In the genomic region with DNA sequence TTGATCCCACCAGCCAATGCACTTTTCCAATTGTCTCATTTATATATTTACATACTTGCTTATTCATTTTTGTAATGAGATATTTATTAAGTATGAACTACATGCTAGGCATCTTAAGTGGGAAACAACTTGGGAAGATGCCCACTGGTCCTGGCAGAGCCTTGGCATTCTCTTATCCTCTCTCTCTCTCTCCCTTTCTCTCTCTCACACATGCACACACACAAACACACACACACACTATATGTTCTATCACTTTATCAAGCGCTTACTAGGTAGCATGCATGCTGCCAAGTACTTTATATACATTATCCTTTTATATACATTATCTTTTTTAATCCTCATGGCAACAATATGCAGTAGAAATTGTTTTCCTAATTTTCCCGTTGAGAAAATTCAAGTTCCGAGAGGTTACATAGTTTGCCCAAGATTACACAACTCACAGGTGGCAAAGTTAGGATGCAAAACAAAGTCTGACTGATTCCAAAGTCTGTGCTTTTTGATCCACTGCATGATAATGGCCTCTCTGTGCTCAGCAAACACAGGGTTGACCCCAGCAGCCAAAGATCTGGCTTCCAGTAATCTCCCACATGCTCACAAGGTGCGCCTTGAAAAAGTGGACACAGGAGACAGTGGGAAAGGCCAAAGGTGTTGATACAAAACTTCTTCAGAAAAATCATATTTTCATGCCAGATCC, we compare ENCODE assay signal across 1 cellular context.
TF ChIP-seq lines count a peak whose summit lies in the region.

No MANE protein-coding gene starts in this region.

TF ChIP-seq in HepG2, 621 proteins besides CTCF, POLR2A, EP300 and RAD21 (continued from another document and continues in another):
- TF ChIP-seq ZBTB7A (CRISPR knock-in tag; IDR thresholded peaks at IDR 0.05) (no peak), SMARCC2 (IDR thresholded peaks at IDR 0.05) (no peak), ZNF274 (CRISPR knock-in tag; IDR thresholded peaks at IDR 0.05) (no peak), PHF21A (CRISPR knock-in tag; IDR thresholded peaks at IDR 0.05) (peak; percentile 93), ZFP1 (CRISPR knock-in tag; IDR thresholded peaks at IDR 0.05) (peak; percentile 86; the same call in 1 of the 2 replicates), SNRNP70 (IDR thresholded peaks at IDR 0.05; ENCODE audit: low read depth, low read length) (no peak), RBM22 (optimal IDR thresholded peaks at IDR 0.05; ENCODE audit: low read length) (no peak), ZNF337 (CRISPR knock-in tag; IDR thresholded peaks at IDR 0.05; ENCODE audit: borderline replicate concordance, low read depth) (no peak), HNRNPH1 (optimal IDR thresholded peaks at IDR 0.05; ENCODE audit: low read depth, low read length) (no peak), FIP1L1 (IDR thresholded peaks at IDR 0.05; ENCODE audit: borderline replicate concordance, insufficient read depth, low read depth, low read length) (no peak), ZBTB38 (CRISPR knock-in tag; IDR thresholded peaks at IDR 0.05) (no peak), PAF1 (CRISPR knock-in tag; IDR thresholded peaks at IDR 0.05) (no peak), THYN1 (CRISPR knock-in tag; IDR thresholded peaks at IDR 0.05; ENCODE audit: borderline replicate concordance, low read depth) (no peak), ZNF510 (CRISPR knock-in tag; IDR thresholded peaks at IDR 0.05; ENCODE audit: low read depth) (no peak), HNRNPLL (IDR thresholded peaks at IDR 0.05; ENCODE audit: low read depth, low read length, poor library complexity, severe bottlenecking) (no peak), ZNF780A (CRISPR knock-in tag; IDR thresholded peaks at IDR 0.05) (no peak), ZKSCAN5 (CRISPR knock-in tag; IDR thresholded peaks at IDR 0.05) (no peak), ZNF773 (CRISPR knock-in tag; IDR thresholded peaks at IDR 0.05; ENCODE audit: borderline replicate concordance) (no peak), ZNF879 (CRISPR knock-in tag; IDR thresholded peaks at IDR 0.05) (no peak), ZNF136 (CRISPR knock-in tag; IDR thresholded peaks at IDR 0.05; ENCODE audit: low read depth) (no peak), HOXA9 (CRISPR knock-in tag; IDR thresholded peaks at IDR 0.05; ENCODE audit: borderline replicate concordance) (no peak), ZNF264 (CRISPR knock-in tag; IDR thresholded peaks at IDR 0.05) (peak; percentile 71; the same call in 1 of the 2 replicates)
- TF ChIP-seq, protein P1, sequence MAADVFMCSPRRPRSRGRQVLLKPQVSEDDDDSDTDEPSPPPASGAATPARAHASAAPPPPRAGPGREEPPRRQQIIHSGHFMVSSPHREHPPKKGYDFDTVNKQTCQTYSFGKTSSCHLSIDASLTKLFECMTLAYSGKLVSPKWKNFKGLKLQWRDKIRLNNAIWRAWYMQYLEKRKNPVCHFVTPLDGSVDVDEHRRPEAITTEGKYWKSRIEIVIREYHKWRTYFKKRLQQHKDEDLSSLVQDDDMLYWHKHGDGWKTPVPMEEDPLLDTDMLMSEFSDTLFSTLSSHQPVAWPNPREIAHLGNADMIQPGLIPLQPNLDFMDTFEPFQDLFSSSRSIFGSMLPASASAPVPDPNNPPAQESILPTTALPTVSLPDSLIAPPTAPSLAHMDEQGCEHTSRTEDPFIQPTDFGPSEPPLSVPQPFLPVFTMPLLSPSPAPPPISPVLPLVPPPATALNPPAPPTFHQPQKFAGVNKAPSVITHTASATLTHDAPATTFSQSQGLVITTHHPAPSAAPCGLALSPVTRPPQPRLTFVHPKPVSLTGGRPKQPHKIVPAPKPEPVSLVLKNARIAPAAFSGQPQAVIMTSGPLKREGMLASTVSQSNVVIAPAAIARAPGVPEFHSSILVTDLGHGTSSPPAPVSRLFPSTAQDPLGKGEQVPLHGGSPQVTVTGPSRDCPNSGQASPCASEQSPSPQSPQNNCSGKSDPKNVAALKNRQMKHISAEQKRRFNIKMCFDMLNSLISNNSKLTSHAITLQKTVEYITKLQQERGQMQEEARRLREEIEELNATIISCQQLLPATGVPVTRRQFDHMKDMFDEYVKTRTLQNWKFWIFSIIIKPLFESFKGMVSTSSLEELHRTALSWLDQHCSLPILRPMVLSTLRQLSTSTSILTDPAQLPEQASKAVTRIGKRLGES (CRISPR knock-in tag; IDR thresholded peaks at IDR 0.05; ENCODE audit: borderline replicate concordance): peak; percentile 91; the same call in 1 of the 2 replicates
- TF ChIP-seq, protein P2, sequence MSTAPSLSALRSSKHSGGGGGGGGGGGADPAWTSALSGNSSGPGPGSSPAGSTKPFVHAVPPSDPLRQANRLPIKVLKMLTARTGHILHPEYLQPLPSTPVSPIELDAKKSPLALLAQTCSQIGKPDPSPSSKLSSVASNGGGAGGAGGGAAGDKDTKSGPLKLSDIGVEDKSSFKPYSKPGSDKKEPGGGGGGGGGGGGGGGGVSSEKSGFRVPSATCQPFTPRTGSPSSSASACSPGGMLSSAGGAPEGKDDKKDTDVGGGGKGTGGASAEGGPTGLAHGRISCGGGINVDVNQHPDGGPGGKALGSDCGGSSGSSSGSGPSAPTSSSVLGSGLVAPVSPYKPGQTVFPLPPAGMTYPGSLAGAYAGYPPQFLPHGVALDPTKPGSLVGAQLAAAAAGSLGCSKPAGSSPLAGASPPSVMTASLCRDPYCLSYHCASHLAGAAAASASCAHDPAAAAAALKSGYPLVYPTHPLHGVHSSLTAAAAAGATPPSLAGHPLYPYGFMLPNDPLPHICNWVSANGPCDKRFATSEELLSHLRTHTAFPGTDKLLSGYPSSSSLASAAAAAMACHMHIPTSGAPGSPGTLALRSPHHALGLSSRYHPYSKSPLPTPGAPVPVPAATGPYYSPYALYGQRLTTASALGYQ (CRISPR knock-in tag; IDR thresholded peaks at IDR 0.05): peak; percentile 93
- TF ChIP-seq, protein P3, sequence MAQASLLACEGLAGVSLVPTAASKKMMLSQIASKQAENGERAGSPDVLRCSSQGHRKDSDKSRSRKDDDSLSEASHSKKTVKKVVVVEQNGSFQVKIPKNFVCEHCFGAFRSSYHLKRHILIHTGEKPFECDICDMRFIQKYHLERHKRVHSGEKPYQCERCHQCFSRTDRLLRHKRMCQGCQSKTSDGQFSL (CRISPR knock-in tag; IDR thresholded peaks at IDR 0.05): no peak
- TF ChIP-seq, protein P4, sequence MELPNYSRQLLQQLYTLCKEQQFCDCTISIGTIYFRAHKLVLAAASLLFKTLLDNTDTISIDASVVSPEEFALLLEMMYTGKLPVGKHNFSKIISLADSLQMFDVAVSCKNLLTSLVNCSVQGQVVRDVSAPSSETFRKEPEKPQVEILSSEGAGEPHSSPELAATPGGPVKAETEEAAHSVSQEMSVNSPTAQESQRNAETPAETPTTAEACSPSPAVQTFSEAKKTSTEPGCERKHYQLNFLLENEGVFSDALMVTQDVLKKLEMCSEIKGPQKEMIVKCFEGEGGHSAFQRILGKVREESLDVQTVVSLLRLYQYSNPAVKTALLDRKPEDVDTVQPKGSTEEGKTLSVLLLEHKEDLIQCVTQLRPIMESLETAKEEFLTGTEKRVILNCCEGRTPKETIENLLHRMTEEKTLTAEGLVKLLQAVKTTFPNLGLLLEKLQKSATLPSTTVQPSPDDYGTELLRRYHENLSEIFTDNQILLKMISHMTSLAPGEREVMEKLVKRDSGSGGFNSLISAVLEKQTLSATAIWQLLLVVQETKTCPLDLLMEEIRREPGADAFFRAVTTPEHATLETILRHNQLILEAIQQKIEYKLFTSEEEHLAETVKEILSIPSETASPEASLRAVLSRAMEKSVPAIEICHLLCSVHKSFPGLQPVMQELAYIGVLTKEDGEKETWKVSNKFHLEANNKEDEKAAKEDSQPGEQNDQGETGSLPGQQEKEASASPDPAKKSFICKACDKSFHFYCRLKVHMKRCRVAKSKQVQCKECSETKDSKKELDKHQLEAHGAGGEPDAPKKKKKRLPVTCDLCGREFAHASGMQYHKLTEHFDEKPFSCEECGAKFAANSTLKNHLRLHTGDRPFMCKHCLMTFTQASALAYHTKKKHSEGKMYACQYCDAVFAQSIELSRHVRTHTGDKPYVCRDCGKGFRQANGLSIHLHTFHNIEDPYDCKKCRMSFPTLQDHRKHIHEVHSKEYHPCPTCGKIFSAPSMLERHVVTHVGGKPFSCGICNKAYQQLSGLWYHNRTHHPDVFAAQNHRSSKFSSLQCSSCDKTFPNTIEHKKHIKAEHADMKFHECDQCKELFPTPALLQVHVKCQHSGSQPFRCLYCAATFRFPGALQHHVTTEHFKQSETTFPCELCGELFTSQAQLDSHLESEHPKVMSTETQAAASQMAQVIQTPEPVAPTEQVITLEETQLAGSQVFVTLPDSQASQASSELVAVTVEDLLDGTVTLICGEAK (IDR thresholded peaks at IDR 0.05): no peak
- TF ChIP-seq, protein P4 (CRISPR knock-in tag; IDR thresholded peaks at IDR 0.05): peak; percentile 47; the same call in 1 of the 2 replicates
- TF ChIP-seq, protein P5, sequence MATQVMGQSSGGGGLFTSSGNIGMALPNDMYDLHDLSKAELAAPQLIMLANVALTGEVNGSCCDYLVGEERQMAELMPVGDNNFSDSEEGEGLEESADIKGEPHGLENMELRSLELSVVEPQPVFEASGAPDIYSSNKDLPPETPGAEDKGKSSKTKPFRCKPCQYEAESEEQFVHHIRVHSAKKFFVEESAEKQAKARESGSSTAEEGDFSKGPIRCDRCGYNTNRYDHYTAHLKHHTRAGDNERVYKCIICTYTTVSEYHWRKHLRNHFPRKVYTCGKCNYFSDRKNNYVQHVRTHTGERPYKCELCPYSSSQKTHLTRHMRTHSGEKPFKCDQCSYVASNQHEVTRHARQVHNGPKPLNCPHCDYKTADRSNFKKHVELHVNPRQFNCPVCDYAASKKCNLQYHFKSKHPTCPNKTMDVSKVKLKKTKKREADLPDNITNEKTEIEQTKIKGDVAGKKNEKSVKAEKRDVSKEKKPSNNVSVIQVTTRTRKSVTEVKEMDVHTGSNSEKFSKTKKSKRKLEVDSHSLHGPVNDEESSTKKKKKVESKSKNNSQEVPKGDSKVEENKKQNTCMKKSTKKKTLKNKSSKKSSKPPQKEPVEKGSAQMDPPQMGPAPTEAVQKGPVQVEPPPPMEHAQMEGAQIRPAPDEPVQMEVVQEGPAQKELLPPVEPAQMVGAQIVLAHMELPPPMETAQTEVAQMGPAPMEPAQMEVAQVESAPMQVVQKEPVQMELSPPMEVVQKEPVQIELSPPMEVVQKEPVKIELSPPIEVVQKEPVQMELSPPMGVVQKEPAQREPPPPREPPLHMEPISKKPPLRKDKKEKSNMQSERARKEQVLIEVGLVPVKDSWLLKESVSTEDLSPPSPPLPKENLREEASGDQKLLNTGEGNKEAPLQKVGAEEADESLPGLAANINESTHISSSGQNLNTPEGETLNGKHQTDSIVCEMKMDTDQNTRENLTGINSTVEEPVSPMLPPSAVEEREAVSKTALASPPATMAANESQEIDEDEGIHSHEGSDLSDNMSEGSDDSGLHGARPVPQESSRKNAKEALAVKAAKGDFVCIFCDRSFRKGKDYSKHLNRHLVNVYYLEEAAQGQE (IDR thresholded peaks at IDR 0.05; ENCODE audit: borderline replicate concordance in 1 of 2, low read depth in 1 of 2, low read length in 2 of 2): peak in 1 of 2 experiments; percentile 75; a peak in 1 of 4 replicates
- TF ChIP-seq, protein P6, sequence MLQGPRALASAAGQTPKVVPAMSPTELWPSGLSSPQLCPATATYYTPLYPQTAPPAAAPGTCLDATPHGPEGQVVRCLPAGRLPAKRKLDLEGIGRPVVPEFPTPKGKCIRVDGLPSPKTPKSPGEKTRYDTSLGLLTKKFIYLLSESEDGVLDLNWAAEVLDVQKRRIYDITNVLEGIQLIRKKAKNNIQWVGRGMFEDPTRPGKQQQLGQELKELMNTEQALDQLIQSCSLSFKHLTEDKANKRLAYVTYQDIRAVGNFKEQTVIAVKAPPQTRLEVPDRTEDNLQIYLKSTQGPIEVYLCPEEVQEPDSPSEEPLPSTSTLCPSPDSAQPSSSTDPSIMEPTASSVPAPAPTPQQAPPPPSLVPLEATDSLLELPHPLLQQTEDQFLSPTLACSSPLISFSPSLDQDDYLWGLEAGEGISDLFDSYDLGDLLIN (CRISPR knock-in tag; IDR thresholded peaks at IDR 0.05; ENCODE audit: borderline replicate concordance): no peak
- TF ChIP-seq, protein P7, sequence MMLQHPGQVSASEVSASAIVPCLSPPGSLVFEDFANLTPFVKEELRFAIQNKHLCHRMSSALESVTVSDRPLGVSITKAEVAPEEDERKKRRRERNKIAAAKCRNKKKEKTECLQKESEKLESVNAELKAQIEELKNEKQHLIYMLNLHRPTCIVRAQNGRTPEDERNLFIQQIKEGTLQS (CRISPR knock-in tag; IDR thresholded peaks at IDR 0.05): no peak
- TF ChIP-seq, protein P8, sequence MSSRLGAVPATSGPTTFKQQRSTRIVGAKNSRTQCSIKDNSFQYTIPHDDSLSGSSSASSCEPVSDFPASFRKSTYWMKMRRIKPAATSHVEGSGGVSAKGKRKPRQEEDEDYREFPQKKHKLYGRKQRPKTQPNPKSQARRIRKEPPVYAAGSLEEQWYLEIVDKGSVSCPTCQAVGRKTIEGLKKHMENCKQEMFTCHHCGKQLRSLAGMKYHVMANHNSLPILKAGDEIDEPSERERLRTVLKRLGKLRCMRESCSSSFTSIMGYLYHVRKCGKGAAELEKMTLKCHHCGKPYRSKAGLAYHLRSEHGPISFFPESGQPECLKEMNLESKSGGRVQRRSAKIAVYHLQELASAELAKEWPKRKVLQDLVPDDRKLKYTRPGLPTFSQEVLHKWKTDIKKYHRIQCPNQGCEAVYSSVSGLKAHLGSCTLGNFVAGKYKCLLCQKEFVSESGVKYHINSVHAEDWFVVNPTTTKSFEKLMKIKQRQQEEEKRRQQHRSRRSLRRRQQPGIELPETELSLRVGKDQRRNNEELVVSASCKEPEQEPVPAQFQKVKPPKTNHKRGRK (CRISPR knock-in tag; IDR thresholded peaks at IDR 0.05): no peak
